ENCODE assay signal across 18 cellular contexts in genomic region chr9:95224371-95225015, GRCh38.
"Had no signal": no experiment of that assay in that cellular context is flagged by ENCODE, and none has a peak within 500 bp of the region (broad histone marks: within the 10 kb centered on the region; RNA-seq: fewer than 3 reads in every experiment).

No MANE protein-coding gene starts in this region.

- H3K4me1 ChIP-seq: body of pancreas, gastrocnemius medialis, heart right ventricle, right atrium auricular region, tibial nerve, vagina had no signal

- H3K27me3 Mint-ChIP-seq: activated naive CD4-positive, alpha-beta T cell treated with anti-CD3 and anti-CD28 coated beads, Interleukin-2, amount 50 U/mL, for 24 hours; activated T-cell treated with anti-CD3 and anti-CD28 coated beads, Interleukin-2, amount 50 U/mL, for 24 hours; stimulated activated naive B cell treated with anti-CD40 and anti-IgM and Interleukin-4, amounts not matched to agents 10 μg/mL and 1 μg/mL and 100 μg/mL, for 72 hours had no signal

- H3K27ac ChIP-seq: body of pancreas, gastrocnemius medialis, heart right ventricle, right atrium auricular region, tibial nerve, vagina had no signal

- H3K9me3 Mint-ChIP-seq: activated naive CD4-positive, alpha-beta T cell treated with anti-CD3 and anti-CD28 coated beads, Interleukin-2, amount 50 U/mL, for 24 hours; activated T-cell treated with anti-CD3 and anti-CD28 coated beads, Interleukin-2, amount 50 U/mL, for 24 hours; stimulated activated naive B cell treated with anti-CD40 and anti-IgM and Interleukin-4, amounts not matched to agents 10 μg/mL and 1 μg/mL and 100 μg/mL, for 72 hours; T-helper 1 cell treated with Interleukin-12 subunit alpha and Interleukin-12 subunit beta and Interleukin-4 antibody, amounts not matched to agents 30 μg/mL and 1 μg/mL, for 36 hours had no signal

- H3K4me3 Mint-ChIP-seq: activated naive CD4-positive, alpha-beta T cell treated with anti-CD3 and anti-CD28 coated beads, Interleukin-2, amount 50 U/mL, for 24 hours; activated T-cell treated with anti-CD3 and anti-CD28 coated beads, Interleukin-2, amount 50 U/mL, for 24 hours; stimulated activated naive B cell treated with anti-CD40 and anti-IgM and Interleukin-4, amounts not matched to agents 10 μg/mL and 1 μg/mL and 100 μg/mL, for 72 hours; T-helper 1 cell treated with Interleukin-12 subunit alpha and Interleukin-12 subunit beta and Interleukin-4 antibody, amounts not matched to agents 30 μg/mL and 1 μg/mL, for 36 hours had no signal

- H3K27ac Mint-ChIP-seq: activated naive CD4-positive, alpha-beta T cell treated with anti-CD3 and anti-CD28 coated beads, Interleukin-2, amount 50 U/mL, for 24 hours; activated T-cell treated with anti-CD3 and anti-CD28 coated beads, Interleukin-2, amount 50 U/mL, for 24 hours; stimulated activated naive B cell treated with anti-CD40 and anti-IgM and Interleukin-4, amounts not matched to agents 10 μg/mL and 1 μg/mL and 100 μg/mL, for 72 hours; T-helper 1 cell treated with Interleukin-12 subunit alpha and Interleukin-12 subunit beta and Interleukin-4 antibody, amounts not matched to agents 30 μg/mL and 1 μg/mL, for 36 hours had no signal

- H3K4me3 ChIP-seq: body of pancreas, gastrocnemius medialis, heart right ventricle, right atrium auricular region, tibial nerve, vagina had no signal

- DNase-seq: activated CD4-positive, alpha-beta T cell treated with anti-CD3 and anti-CD28 coated beads, Interleukin-2, amount 50 U/mL, for 4 hours; activated effector memory CD4-positive, alpha-beta T cell treated with Interleukin-2 at 50 U/mL for 16 hours; activated T-cell treated with anti-CD3 and anti-CD28 coated beads, Interleukin-2, amount 50 U/mL, for 24 hours; amniotic stem cell; body of pancreas; cerebellar nuclear complex; dermis blood vessel endothelial cell; erythroblast; gastrocnemius medialis; heart right ventricle; stimulated activated CD4-positive, alpha-beta T cell treated with anti-CD3 and anti-CD28 coated beads, Interleukin-2, amount 100 ng/mL, for 24 hours; stimulated activated naive B cell treated with anti-CD40 and anti-IgM and Interleukin-4, amounts not matched to agents 10 μg/mL and 1 μg/mL and 100 μg/mL, for 72 hours had no signal

- H3K4me1 Mint-ChIP-seq: activated naive CD4-positive, alpha-beta T cell treated with anti-CD3 and anti-CD28 coated beads, Interleukin-2, amount 50 U/mL, for 24 hours had no signal

- ATAC-seq: activated CD4-positive, CD25-positive, alpha-beta regulatory T cell treated with anti-CD3 and anti-CD28 coated beads, Interleukin-2, amount 50 U/mL, for 24 hours; body of pancreas; gastrocnemius medialis; heart right ventricle; stimulated activated naive B cell treated with anti-CD40 and anti-IgM and Interleukin-4, amounts not matched to agents 10 μg/mL and 1 μg/mL and 100 μg/mL, for 72 hours had no signal

- H3K9me3 ChIP-seq: body of pancreas, gastrocnemius medialis, right atrium auricular region, tibial nerve, vagina had no signal

- H3K27me3 ChIP-seq: body of pancreas, gastrocnemius medialis, heart right ventricle, right atrium auricular region, tibial nerve, vagina had no signal

- H3K36me3 ChIP-seq: gastrocnemius medialis, heart right ventricle, right atrium auricular region, tibial nerve, vagina had no signal
